31 cellular contexts compared by ENCODE assay signal in the genomic region with DNA sequence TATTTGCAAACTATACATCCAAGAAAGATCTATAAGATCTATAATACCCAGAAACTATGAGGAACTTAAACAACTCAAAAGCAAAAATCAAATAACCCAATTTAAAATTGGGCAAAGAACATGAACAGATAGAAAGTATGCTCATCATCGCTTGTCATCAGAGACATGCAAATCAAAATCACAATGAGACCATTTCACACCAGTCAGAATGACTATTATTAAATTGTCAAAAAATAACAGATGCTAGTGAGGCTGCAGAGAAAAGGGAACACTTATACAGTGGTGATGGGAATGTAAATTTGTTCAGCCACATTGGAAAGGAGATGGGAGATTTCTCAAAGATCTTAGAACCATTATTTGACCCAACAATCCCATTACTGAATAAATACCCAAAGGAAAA.
"Had no signal": no experiment of that assay in that cellular context is flagged by ENCODE, and none has a peak within 500 bp of the region (broad histone marks: within the 10 kb centered on the region; RNA-seq: fewer than 3 reads in every experiment).

No MANE protein-coding gene starts in this region.

- H3K4me3 ChIP-seq: adrenal gland, ascending aorta, body of pancreas, breast epithelium, cardiac muscle cell had no signal

- H3K9me3 ChIP-seq: ascending aorta, body of pancreas, breast epithelium had no signal

- DNase-seq: activated effector memory CD4-positive, alpha-beta T cell treated with anti-CD3 and anti-CD28 coated beads, Interleukin-2, amount 50 U/mL, for 16 hours; activated effector memory CD4-positive, alpha-beta T cell treated with Interleukin-2 at 50 U/mL for 16 hours; activated gamma-delta T cell; activated gamma-delta T cell treated with Interleukin-2 at 50 U/mL for 16 hours; activated naive CD4-positive, alpha-beta T cell; activated naive CD4-positive, alpha-beta T cell treated with anti-CD3 and anti-CD28 coated beads for 36 hours; activated naive CD4-positive, alpha-beta T cell treated with anti-CD3 and anti-CD28 coated beads, Interleukin-2, amount 10 ng/mL, durations not matched to agents 7 days and 5 days; activated naive CD4-positive, alpha-beta T cell treated with anti-CD3 and anti-CD28 coated beads, Interleukin-2, amount 50 U/mL, for 16 hours; activated naive CD4-positive, alpha-beta T cell treated with Interleukin-2 at 50 U/mL for 16 hours; activated naive CD8-positive, alpha-beta T cell treated with anti-CD3 and anti-CD28 coated beads for 36 hours; activated naive CD8-positive, alpha-beta T cell treated with anti-CD3 and anti-CD28 coated beads, Interleukin-2, amount 10 ng/mL, durations not matched to agents 7 days and 5 days; activated naive CD8-positive, alpha-beta T cell treated with anti-CD3 and anti-CD28 coated beads, Interleukin-2, amount 50 U/mL, for 24 hours; activated T-cell treated with anti-CD3 and anti-CD28 coated beads, Interleukin-2, amount 50 U/mL, for 24 hours; activated T-cell treated with anti-CD3 and anti-CD28 coated beads, Interleukin-2, amount 50 U/mL, for 4 hours; activated T-cell treated with anti-CD3 and anti-CD28 coated beads, Interleukin-2, amount 50 U/mL, for 48 hours; activated T-cell treated with anti-CD3 and anti-CD28 coated beads, Interleukin-2, amount 50 U/mL, for 72 hours; adrenal gland; amniotic stem cell; amygdala; anterior cingulate cortex; aorta; body of pancreas; brain microvascular endothelial cell; caudate nucleus; central memory CD4-positive, alpha-beta T cell; cerebellar nuclear complex had no signal

- ATAC-seq: activated naive CD4-positive, alpha-beta T cell treated with anti-CD3 and anti-CD28 coated beads, Interleukin-2, amount 50 U/mL, for 72 hours; activated naive CD8-positive, alpha-beta T cell treated with anti-CD3 and anti-CD28 coated beads, Interleukin-2, amount 50 U/mL, for 24 hours; activated T-cell treated with anti-CD3 and anti-CD28 coated beads, Interleukin-2, amount 50 U/mL, for 4 hours; activated T-cell treated with anti-CD3 and anti-CD28 coated beads, Interleukin-2, amount 50 U/mL, for 72 hours; activated T-helper 17 cell treated with anti-CD3 and anti-CD28 coated beads, Interleukin-2, amount 50 U/mL, for 72 hours; body of pancreas had no signal

- H3K36me3 ChIP-seq: adrenal gland, ascending aorta, brain microvascular endothelial cell, breast epithelium, cardiac muscle cell had no signal

- H3K27me3 ChIP-seq: adrenal gland, ascending aorta, body of pancreas, brain microvascular endothelial cell, breast epithelium, cardiac muscle cell had no signal

- H3K27ac ChIP-seq: adrenal gland, ascending aorta, body of pancreas, brain microvascular endothelial cell, breast epithelium, cardiac muscle cell had no signal
